In genomic region chr13:80342541-80343371, GRCh38 we compare ENCODE assay signal across 1 cellular context.
TF ChIP-seq lines count a peak whose summit lies in the region.

No MANE protein-coding gene starts in this region.

TF ChIP-seq in HepG2, 621 proteins besides CTCF, POLR2A, EP300 and RAD21 (continued from another document and continues in another):
- TF ChIP-seq, protein P1, sequence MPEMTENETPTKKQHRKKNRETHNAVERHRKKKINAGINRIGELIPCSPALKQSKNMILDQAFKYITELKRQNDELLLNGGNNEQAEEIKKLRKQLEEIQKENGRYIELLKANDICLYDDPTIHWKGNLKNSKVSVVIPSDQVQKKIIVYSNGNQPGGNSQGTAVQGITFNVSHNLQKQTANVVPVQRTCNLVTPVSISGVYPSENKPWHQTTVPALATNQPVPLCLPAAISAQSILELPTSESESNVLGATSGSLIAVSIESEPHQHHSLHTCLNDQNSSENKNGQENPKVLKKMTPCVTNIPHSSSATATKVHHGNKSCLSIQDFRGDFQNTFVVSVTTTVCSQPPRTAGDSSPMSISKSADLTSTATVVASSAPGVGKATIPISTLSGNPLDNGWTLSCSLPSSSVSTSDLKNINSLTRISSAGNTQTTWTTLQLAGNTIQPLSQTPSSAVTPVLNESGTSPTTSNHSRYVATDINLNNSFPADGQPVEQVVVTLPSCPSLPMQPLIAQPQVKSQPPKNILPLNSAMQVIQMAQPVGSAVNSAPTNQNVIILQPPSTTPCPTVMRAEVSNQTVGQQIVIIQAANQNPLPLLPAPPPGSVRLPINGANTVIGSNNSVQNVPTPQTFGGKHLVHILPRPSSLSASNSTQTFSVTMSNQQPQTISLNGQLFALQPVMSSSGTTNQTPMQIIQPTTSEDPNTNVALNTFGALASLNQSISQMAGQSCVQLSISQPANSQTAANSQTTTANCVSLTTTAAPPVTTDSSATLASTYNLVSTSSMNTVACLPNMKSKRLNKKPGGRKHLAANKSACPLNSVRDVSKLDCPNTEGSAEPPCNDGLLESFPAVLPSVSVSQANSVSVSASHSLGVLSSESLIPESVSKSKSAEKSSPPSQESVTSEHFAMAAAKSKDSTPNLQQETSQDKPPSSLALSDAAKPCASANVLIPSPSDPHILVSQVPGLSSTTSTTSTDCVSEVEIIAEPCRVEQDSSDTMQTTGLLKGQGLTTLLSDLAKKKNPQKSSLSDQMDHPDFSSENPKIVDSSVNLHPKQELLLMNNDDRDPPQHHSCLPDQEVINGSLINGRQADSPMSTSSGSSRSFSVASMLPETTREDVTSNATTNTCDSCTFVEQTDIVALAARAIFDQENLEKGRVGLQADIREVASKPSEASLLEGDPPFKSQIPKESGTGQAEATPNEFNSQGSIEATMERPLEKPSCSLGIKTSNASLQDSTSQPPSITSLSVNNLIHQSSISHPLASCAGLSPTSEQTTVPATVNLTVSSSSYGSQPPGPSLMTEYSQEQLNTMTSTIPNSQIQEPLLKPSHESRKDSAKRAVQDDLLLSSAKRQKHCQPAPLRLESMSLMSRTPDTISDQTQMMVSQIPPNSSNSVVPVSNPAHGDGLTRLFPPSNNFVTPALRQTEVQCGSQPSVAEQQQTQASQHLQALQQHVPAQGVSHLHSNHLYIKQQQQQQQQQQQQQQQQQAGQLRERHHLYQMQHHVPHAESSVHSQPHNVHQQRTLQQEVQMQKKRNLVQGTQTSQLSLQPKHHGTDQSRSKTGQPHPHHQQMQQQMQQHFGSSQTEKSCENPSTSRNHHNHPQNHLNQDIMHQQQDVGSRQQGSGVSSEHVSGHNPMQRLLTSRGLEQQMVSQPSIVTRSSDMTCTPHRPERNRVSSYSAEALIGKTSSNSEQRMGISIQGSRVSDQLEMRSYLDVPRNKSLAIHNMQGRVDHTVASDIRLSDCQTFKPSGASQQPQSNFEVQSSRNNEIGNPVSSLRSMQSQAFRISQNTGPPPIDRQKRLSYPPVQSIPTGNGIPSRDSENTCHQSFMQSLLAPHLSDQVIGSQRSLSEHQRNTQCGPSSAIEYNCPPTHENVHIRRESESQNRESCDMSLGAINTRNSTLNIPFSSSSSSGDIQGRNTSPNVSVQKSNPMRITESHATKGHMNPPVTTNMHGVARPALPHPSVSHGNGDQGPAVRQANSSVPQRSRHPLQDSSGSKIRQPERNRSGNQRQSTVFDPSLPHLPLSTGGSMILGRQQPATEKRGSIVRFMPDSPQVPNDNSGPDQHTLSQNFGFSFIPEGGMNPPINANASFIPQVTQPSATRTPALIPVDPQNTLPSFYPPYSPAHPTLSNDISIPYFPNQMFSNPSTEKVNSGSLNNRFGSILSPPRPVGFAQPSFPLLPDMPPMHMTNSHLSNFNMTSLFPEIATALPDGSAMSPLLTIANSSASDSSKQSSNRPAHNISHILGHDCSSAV (CRISPR knock-in tag; IDR thresholded peaks at IDR 0.05; ENCODE audit: borderline replicate concordance), result peak; percentile 81; the same call in 1 of the 2 replicates
- TF ChIP-seq, protein P2, sequence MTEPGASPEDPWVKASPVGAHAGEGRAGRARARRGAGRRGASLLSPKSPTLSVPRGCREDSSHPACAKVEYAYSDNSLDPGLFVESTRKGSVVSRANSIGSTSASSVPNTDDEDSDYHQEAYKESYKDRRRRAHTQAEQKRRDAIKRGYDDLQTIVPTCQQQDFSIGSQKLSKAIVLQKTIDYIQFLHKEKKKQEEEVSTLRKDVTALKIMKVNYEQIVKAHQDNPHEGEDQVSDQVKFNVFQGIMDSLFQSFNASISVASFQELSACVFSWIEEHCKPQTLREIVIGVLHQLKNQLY (CRISPR knock-in tag; IDR thresholded peaks at IDR 0.05), result no peak
- TF ChIP-seq PAX8 (CRISPR knock-in tag; IDR thresholded peaks at IDR 0.05; ENCODE audit: borderline replicate concordance) (no peak), MED8 (CRISPR knock-in tag; IDR thresholded peaks at IDR 0.05; ENCODE audit: insufficient replicate concordance) (no peak), ZBTB38 (CRISPR knock-in tag; IDR thresholded peaks at IDR 0.05) (0 out of 2 replicates have a peak, but pooled peaks have one; percentile 24), GFI1 (CRISPR knock-in tag; IDR thresholded peaks at IDR 0.05; ENCODE audit: borderline replicate concordance) (no peak; the same call in 1 of the 2 replicates), ZNF570 (CRISPR knock-in tag; IDR thresholded peaks at IDR 0.05; ENCODE audit: borderline replicate concordance) (no peak), ZNF205 (CRISPR knock-in tag; IDR thresholded peaks at IDR 0.05) (peak; percentile 56), ZNF496 (CRISPR knock-in tag; IDR thresholded peaks at IDR 0.05; ENCODE audit: insufficient replicate concordance) (no peak), GATA4 (IDR thresholded peaks at IDR 0.05; ENCODE audit: borderline replicate concordance, low read depth) (no peak), NONO (IDR thresholded peaks at IDR 0.05) (no peak), NONO (CRISPR knock-in tag; conservative IDR thresholded peaks at IDR 0.05) (peak; percentile 62; the same call in 1 of the 2 replicates), ZNF788 (CRISPR knock-in tag; IDR thresholded peaks at IDR 0.05; ENCODE audit: borderline replicate concordance) (peak; percentile 80; the same call in 1 of the 2 replicates), EHMT2 (IDR thresholded peaks at IDR 0.05; ENCODE audit: borderline replicate concordance, low read depth, low read length) (no peak), TCF12 (IDR thresholded peaks at IDR 0.05) (no peak), TCF12 (CRISPR knock-in tag; IDR thresholded peaks at IDR 0.05) (0 out of 2 replicates have a peak, but pooled peaks have one; percentile 30), KLF11 (CRISPR knock-in tag; IDR thresholded peaks at IDR 0.05) (no peak), ZUFSP (CRISPR knock-in tag; IDR thresholded peaks at IDR 0.05; ENCODE audit: borderline replicate concordance) (no peak), ZMAT5 (CRISPR knock-in tag; IDR thresholded peaks at IDR 0.05; ENCODE audit: borderline replicate concordance, low read depth) (no peak), MEIS1 (CRISPR knock-in tag; IDR thresholded peaks at IDR 0.05; ENCODE audit: borderline replicate concordance) (peak; percentile 64; the same call in 1 of the 2 replicates), CEBPB (IDR thresholded peaks at IDR 0.05; ENCODE audit: borderline replicate concordance, low read depth, low read length) (no peak), ARID5B (CRISPR knock-in tag; IDR thresholded peaks at IDR 0.05) (peak; percentile 60; the same call in 1 of the 2 replicates), WIZ (CRISPR knock-in tag; IDR thresholded peaks at IDR 0.05) (peak; percentile 46; the same call in 1 of the 2 replicates), RARG (CRISPR knock-in tag; IDR thresholded peaks at IDR 0.05; ENCODE audit: low read depth) (no peak), ZNF841 (CRISPR knock-in tag; IDR thresholded peaks at IDR 0.05; ENCODE audit: borderline replicate concordance) (no peak), ATF1 (CRISPR knock-in tag; IDR thresholded peaks at IDR 0.05) (no peak)
- TF ChIP-seq, protein P3, sequence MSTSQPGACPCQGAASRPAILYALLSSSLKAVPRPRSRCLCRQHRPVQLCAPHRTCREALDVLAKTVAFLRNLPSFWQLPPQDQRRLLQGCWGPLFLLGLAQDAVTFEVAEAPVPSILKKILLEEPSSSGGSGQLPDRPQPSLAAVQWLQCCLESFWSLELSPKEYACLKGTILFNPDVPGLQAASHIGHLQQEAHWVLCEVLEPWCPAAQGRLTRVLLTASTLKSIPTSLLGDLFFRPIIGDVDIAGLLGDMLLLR (CRISPR knock-in tag; IDR thresholded peaks at IDR 0.05), result 0 out of 2 replicates have a peak, but pooled peaks have one; percentile 23
- TF ChIP-seq, protein P4, sequence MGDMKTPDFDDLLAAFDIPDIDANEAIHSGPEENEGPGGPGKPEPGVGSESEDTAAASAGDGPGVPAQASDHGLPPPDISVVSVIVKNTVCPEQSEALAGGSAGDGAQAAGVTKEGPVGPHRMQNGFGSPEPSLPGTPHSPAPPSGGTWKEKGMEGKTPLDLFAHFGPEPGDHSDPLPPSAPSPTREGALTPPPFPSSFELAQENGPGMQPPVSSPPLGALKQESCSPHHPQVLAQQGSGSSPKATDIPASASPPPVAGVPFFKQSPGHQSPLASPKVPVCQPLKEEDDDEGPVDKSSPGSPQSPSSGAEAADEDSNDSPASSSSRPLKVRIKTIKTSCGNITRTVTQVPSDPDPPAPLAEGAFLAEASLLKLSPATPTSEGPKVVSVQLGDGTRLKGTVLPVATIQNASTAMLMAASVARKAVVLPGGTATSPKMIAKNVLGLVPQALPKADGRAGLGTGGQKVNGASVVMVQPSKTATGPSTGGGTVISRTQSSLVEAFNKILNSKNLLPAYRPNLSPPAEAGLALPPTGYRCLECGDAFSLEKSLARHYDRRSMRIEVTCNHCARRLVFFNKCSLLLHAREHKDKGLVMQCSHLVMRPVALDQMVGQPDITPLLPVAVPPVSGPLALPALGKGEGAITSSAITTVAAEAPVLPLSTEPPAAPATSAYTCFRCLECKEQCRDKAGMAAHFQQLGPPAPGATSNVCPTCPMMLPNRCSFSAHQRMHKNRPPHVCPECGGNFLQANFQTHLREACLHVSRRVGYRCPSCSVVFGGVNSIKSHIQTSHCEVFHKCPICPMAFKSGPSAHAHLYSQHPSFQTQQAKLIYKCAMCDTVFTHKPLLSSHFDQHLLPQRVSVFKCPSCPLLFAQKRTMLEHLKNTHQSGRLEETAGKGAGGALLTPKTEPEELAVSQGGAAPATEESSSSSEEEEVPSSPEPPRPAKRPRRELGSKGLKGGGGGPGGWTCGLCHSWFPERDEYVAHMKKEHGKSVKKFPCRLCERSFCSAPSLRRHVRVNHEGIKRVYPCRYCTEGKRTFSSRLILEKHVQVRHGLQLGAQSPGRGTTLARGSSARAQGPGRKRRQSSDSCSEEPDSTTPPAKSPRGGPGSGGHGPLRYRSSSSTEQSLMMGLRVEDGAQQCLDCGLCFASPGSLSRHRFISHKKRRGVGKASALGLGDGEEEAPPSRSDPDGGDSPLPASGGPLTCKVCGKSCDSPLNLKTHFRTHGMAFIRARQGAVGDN (CRISPR knock-in tag; IDR thresholded peaks at IDR 0.05), result peak; percentile 94
